ENCODE assay signal across 9 cellular contexts in genomic region chr10:95832216-95833037, GRCh38.
DNase-seq lines count a peak whose midpoint lies in the region; ATAC-seq and TF ChIP-seq lines count a peak whose summit lies in the region.
"Had no signal": no experiment of that assay in that cellular context is flagged by ENCODE, and none has a peak within 500 bp of the region (broad histone marks: within the 10 kb centered on the region; RNA-seq: fewer than 3 reads in every experiment).

No MANE protein-coding gene starts in this region.

- no peak overlapping the region for H3K4me2 ChIP-seq in neural progenitor cell

- no peaks in the 10 kb centered on the region for H3K4me1 ChIP-seq in right cardiac atrium (ENCODE audit: control insufficient read depth, insufficient read depth, low read length)
- H3K4me1 ChIP-seq in neural progenitor cell, result peaks cover 11% of the 10 kb centered on the region

- intact Hi-C loops in right cardiac atrium (cut with DNase I), result loop anchor here in 1 of 4 donors (10.0 kb wide), 1 partner anchor 78 kb away; the partner anchor contains the start of gene ENTPD1

- no peaks in the 10 kb centered on the region for H3K27me3 Mint-ChIP-seq in IgD-negative memory B cell
- H3K27me3 Mint-ChIP-seq in neural progenitor cell (ENCODE audit: insufficient read depth, low read depth), result peaks cover 16% of the 10 kb centered on the region

- peak; percentile 86 for ATAC-seq in GM18505 (IDR thresholded peaks at IDR 0.05; ENCODE audit: unreplicated experiment)
- peak; percentile 80 for ATAC-seq in GM21447 (IDR thresholded peaks at IDR 0.05; ENCODE audit: unreplicated experiment)
- peak; percentile 51 to 58 for ATAC-seq in right cardiac atrium

- H3K4me1 Mint-ChIP-seq in IgD-negative memory B cell (peaks cover 43 to 69% (median 60%) of the 10 kb centered on the region in 3 donors), neural progenitor cell (peaks cover 14% of the 10 kb centered on the region)

- no peak overlapping the region for H2AFZ ChIP-seq in neural progenitor cell (replicated peaks)

- no peaks in the 10 kb centered on the region for H4K20me1 ChIP-seq in neural progenitor cell (ENCODE audit: low read depth)

- H3K27me3 ChIP-seq in right cardiac atrium (ENCODE audit: control insufficient read depth, insufficient read depth) (no peaks in the 10 kb centered on the region), neural progenitor cell (no peaks in the 10 kb centered on the region)
- H3K27me3 ChIP-seq: cardiac muscle cell had no signal

- DNase-seq in right cardiac atrium (no peak), DMS153 (lab: John Stamatoyannopoulos, UW) (no peak), dermis blood vessel endothelial cell (no peak), neural progenitor cell (ENCODE audit: low spot score) (no peak), GM03348 (ENCODE audit: low spot score) (no peak)

- TF ChIP-seq POLR2A in GM18505 (IDR thresholded peaks at IDR 0.05; ENCODE audit: borderline replicate concordance, extremely low read depth, insufficient read depth, insufficient read length), result peak; percentile 71

- H3K79me2 ChIP-seq in neural progenitor cell (ENCODE audit: low read depth), result no peaks in the 10 kb centered on the region

- H3K4me3 ChIP-seq in right cardiac atrium (ENCODE audit: low read length) (no peak overlapping the region), neural progenitor cell (no peak overlapping the region)
- H3K4me3 ChIP-seq: cardiac muscle cell had no signal

- H3K36me3 Mint-ChIP-seq in IgD-negative memory B cell, result peaks cover 4% of the 10 kb centered on the region
- no peaks in the 10 kb centered on the region for H3K36me3 Mint-ChIP-seq in neural progenitor cell

- H3K9me3 Mint-ChIP-seq in IgD-negative memory B cell (no peaks in the 10 kb centered on the region), neural progenitor cell (peaks cover 5% of the 10 kb centered on the region)

- no peaks in the 10 kb centered on the region for H3K36me3 ChIP-seq in neural progenitor cell
- H3K36me3 ChIP-seq: cardiac muscle cell had no signal

- H3K27ac Mint-ChIP-seq in IgD-negative memory B cell (peak overlapping the region; percentile 87 to 98 (median 92)), neural progenitor cell (no peak overlapping the region)

- H3K27ac ChIP-seq in right cardiac atrium (ENCODE audit: low read length) (no peak overlapping the region), neural progenitor cell (no peak overlapping the region)
- H3K27ac ChIP-seq: cardiac muscle cell had no signal

- TF ChIP-seq CTCF in neural progenitor cell (IDR thresholded peaks at IDR 0.05), result no peak

- H3K4me3 Mint-ChIP-seq in IgD-negative memory B cell (peak overlapping the region; percentile 23 to 90 (median 67)), neural progenitor cell (no peak overlapping the region)

- 65% methylated on average over 6 of the region's 6 CpGs for WGBS in right cardiac atrium

- H3F3A ChIP-seq in neural progenitor cell (ENCODE audit: low read depth), result no peaks in the 10 kb centered on the region

- no peak overlapping the region for H3K9ac ChIP-seq in neural progenitor cell

- H3K9me3 ChIP-seq in right cardiac atrium (ENCODE audit: control insufficient read depth, low read length), result no peaks in the 10 kb centered on the region
- no peaks in the 10 kb centered on the region for H3K9me3 ChIP-seq in neural progenitor cell (ENCODE audit: low read depth)
